Comparison of ENCODE assay signal across 4 cellular contexts in the genomic region with DNA sequence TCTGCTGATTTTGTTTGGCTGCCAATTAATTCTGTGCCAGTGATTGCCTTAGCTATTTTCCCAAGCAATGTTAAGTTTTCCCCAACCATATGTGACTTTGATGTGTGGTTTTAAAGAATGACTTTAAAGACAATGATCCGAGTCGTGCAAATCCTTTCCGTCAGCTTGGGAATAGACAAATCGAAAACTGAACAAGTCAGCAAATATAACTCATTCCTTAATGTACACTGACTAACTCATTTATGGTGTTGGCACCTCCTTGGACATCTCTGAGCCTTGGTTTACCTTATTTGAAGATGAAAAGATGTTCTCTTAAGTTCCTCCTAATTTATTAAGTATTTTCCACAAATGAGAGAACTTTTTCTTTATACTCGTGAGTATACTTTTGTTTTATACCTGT.
A peak's percentile ranks its signal among the peaks of the same experiment; 100 is the strongest.
TF ChIP-seq lines count a peak whose summit lies in the region.

No MANE protein-coding gene starts in this region.

TF ChIP-seq in HepG2, 621 proteins besides CTCF, POLR2A, EP300 and RAD21:
- TF ChIP-seq MAFF (IDR thresholded peaks at IDR 0.05; ENCODE audit: low read depth, low read length) (0 out of 2 replicates have a peak, but pooled peaks have one; percentile 20), GTF3A (CRISPR knock-in tag; conservative IDR thresholded peaks at IDR 0.05) (no peak), FOXA3 (CRISPR knock-in tag; IDR thresholded peaks at IDR 0.05) (no peak), MAFK (conservative IDR thresholded peaks at IDR 0.05 in 1 of 2, IDR thresholded peaks at IDR 0.05 in 1 of 2; ENCODE audit: low read length in 2 of 2) (peak; percentile 30 to 56; a peak in 2 of 4 replicates)
TF ChIP-seq in HepG2: peak in this region for 2.

TF ChIP-seq in A549, 52 proteins besides CTCF, POLR2A, EP300 and RAD21:
- TF ChIP-seq MAFK (IDR thresholded peaks at IDR 0.05; ENCODE audit: partially characterized antibody): peak; percentile 65
- TF ChIP-seq, protein P1, sequence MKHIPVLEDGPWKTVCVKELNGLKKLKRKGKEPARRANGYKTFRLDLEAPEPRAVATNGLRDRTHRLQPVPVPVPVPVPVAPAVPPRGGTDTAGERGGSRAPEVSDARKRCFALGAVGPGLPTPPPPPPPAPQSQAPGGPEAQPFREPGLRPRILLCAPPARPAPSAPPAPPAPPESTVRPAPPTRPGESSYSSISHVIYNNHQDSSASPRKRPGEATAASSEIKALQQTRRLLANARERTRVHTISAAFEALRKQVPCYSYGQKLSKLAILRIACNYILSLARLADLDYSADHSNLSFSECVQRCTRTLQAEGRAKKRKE (CRISPR knock-in tag; IDR thresholded peaks at IDR 0.05; ENCODE audit: low read depth): no peak

TF ChIP-seq in IMR-90, 13 proteins besides CTCF, POLR2A, EP300 and RAD21:
- no peak for TF ChIP-seq CHD1 (IDR thresholded peaks at IDR 0.05; ENCODE audit: low read depth, low read length)
- no peak for TF ChIP-seq MAZ (IDR thresholded peaks at IDR 0.05; ENCODE audit: borderline replicate concordance, low read depth, low read length)
- 0 out of 2 replicates have a peak, but pooled peaks have one; percentile 16 for TF ChIP-seq MAFK (IDR thresholded peaks at IDR 0.05; ENCODE audit: low read depth, low read length)
- no peak for TF ChIP-seq RCOR1 (IDR thresholded peaks at IDR 0.05; ENCODE audit: insufficient replicate concordance, low read length)
- no peak for TF ChIP-seq MXI1 (IDR thresholded peaks at IDR 0.05; ENCODE audit: borderline replicate concordance, low read depth, low read length)
- TF ChIP-seq, protein P2, sequence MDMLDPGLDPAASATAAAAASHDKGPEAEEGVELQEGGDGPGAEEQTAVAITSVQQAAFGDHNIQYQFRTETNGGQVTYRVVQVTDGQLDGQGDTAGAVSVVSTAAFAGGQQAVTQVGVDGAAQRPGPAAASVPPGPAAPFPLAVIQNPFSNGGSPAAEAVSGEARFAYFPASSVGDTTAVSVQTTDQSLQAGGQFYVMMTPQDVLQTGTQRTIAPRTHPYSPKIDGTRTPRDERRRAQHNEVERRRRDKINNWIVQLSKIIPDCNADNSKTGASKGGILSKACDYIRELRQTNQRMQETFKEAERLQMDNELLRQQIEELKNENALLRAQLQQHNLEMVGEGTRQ (IDR thresholded peaks at IDR 0.05; ENCODE audit: low read depth, low read length): no peak
- TF ChIP-seq RFX5 (IDR thresholded peaks at IDR 0.05; ENCODE audit: low read depth, low read length): no peak

TF ChIP-seq in K562, 482 proteins besides CTCF, POLR2A, EP300 and RAD21:
- TF ChIP-seq HNRNPL (IDR thresholded peaks at IDR 0.05; ENCODE audit: low read depth, low read length): no peak
- peak; percentile 26; the same call in 1 of the 2 replicates for TF ChIP-seq ZNF316 (IDR thresholded peaks at IDR 0.05)
TF ChIP-seq in K562: peak in this region for 1.
